In genomic region chr16:30902070-30902972, GRCh38 we compare ENCODE assay signal across 7 cellular contexts. TPM values are rescaled to one million over a fixed set of nuclear protein-coding genes. Genes with fewer than 3 reads are reported as not detected.
DNase-seq lines count a peak whose midpoint lies in the region; ATAC-seq and TF ChIP-seq lines count a peak whose summit lies in the region.

No MANE protein-coding gene starts in this region.

- ATAC-seq in activated T-cell treated with anti-CD3 and anti-CD28 coated beads, Interleukin-2, amount 50 U/mL, for 4 hours, result peak; percentile 92 to 95
- peak; percentile 70 for ATAC-seq in esophagus mucosa

- peaks cover 2% of the 10 kb centered on the region for H4K20me1 ChIP-seq in H9 (ENCODE audit: control insufficient read depth, insufficient read depth, insufficient read length)

- H2BK12ac ChIP-seq in H9 (ENCODE audit: insufficient read length, low read depth, low read length), result no peak overlapping the region

- peaks cover 9 to 15% of the 10 kb centered on the region in 2 experiments for H3K4me1 Mint-ChIP-seq in H9
- peaks cover 20% of the 10 kb centered on the region for H3K4me1 Mint-ChIP-seq in activated T-cell treated with anti-CD3 and anti-CD28 coated beads, Interleukin-2, amount 50 U/mL, for 4 hours (ENCODE audit: low read depth)

- H2BK5ac ChIP-seq in H9 (ENCODE audit: insufficient read length, low read length), result no peak overlapping the region

- peak; percentile 67 for DNase-seq in H9
- DNase-seq in NCI-H2171 (lab: John Stamatoyannopoulos, UW), result peak; percentile 47
- DNase-seq in activated T-cell treated with anti-CD3 and anti-CD28 coated beads, Interleukin-2, amount 50 U/mL, for 4 hours, result peak; percentile 41
- DNase-seq in superior temporal gyrus (ENCODE audit: extremely low spot score), result peak; percentile 64

- H2AFZ ChIP-seq in H9 (ENCODE audit: low read length), result no peak overlapping the region

- H3K27ac ChIP-seq in H9 (ENCODE audit: insufficient read length, low read depth, low read length) (no peak overlapping the region), mucosa of rectum (ENCODE audit: low read depth in 2 of 2, low read length in 2 of 2) (peak overlapping the region; percentile 77 to 87)

- H3K18ac ChIP-seq in H9 (ENCODE audit: insufficient read length, low read depth, low read length), result no peak overlapping the region

- H4K91ac ChIP-seq in H9 (ENCODE audit: insufficient read length, low read depth, low read length), result no peak overlapping the region

- no peak overlapping the region for H2BK15ac ChIP-seq in H9 (ENCODE audit: low read depth, low read length)

- no peaks in the 10 kb centered on the region; a peak in 1 of 5 replicates for H3K9me3 Mint-ChIP-seq in H9
- no peaks in the 10 kb centered on the region for H3K9me3 Mint-ChIP-seq in activated T-cell treated with anti-CD3 and anti-CD28 coated beads, Interleukin-2, amount 50 U/mL, for 4 hours

- H3K4me2 ChIP-seq in H9 (ENCODE audit: insufficient read depth, insufficient read length, low read length), result peak overlapping the region; percentile 26

- peak overlapping the region in 1 of 3 experiments; percentile 74; a peak in 3 of 7 replicates for H3K27ac Mint-ChIP-seq in H9

- H4K5ac ChIP-seq in H9 (ENCODE audit: insufficient read length, low read depth, low read length), result no peak overlapping the region

- H3K4me1 ChIP-seq in H9 (ENCODE audit: insufficient read depth, low read length) (no peaks in the 10 kb centered on the region; the same call in 1 of the 2 replicates), mucosa of rectum (ENCODE audit: control insufficient read depth in 2 of 2, insufficient read depth in 2 of 2, low read length in 2 of 2) (peaks cover 10 to 13% of the 10 kb centered on the region in 2 donors)

- H3K9me3 ChIP-seq in H9 (ENCODE audit: control insufficient read depth, low read depth, low read length) (no peaks in the 10 kb centered on the region), mucosa of rectum (ENCODE audit: control insufficient read depth in 2 of 2, low read length in 2 of 2) (no peaks in the 10 kb centered on the region)

- H2AK5ac ChIP-seq in H9 (ENCODE audit: insufficient read length, low read length), result no peak overlapping the region

- 0 out of 2 replicates have a peak overlapping the region, but pooled peaks have one; percentile 42 for H3K14ac ChIP-seq in H9 (ENCODE audit: insufficient read depth, low read length)

- no peak overlapping the region for H3K4ac ChIP-seq in H9 (ENCODE audit: low read depth, low read length)

- no peaks in the 10 kb centered on the region for H3K36me3 Mint-ChIP-seq in H9 (ENCODE audit: insufficient read depth in 1 of 3, low read depth in 3 of 3)
- no peaks in the 10 kb centered on the region for H3K36me3 Mint-ChIP-seq in activated T-cell treated with anti-CD3 and anti-CD28 coated beads, Interleukin-2, amount 50 U/mL, for 4 hours (ENCODE audit: insufficient read depth)

- H3K56ac ChIP-seq in H9 (ENCODE audit: insufficient read length, low read depth, low read length), result no peak overlapping the region

- no peak overlapping the region for H3K9ac ChIP-seq in H9 (ENCODE audit: extremely low read depth, insufficient read length, low read length)
- peak overlapping the region; percentile 80 to 86 for H3K9ac ChIP-seq in mucosa of rectum (ENCODE audit: low read depth in 1 of 2, low read length in 2 of 2)

- H3K79me1 ChIP-seq in H9 (ENCODE audit: insufficient read depth, low read depth, low read length, poor library complexity, severe bottlenecking), result no peaks in the 10 kb centered on the region

- no peaks in the 10 kb centered on the region for H3K36me3 ChIP-seq in mucosa of rectum (ENCODE audit: control insufficient read depth in 2 of 2, insufficient read depth in 2 of 2, low read length in 2 of 2)

- H3K4me3 Mint-ChIP-seq in H9, result peak overlapping the region; percentile 76 to 86
- peak overlapping the region; percentile 87 for H3K4me3 Mint-ChIP-seq in activated T-cell treated with anti-CD3 and anti-CD28 coated beads, Interleukin-2, amount 50 U/mL, for 4 hours

- H3K4me3 ChIP-seq in GM08714 (ENCODE audit: low read length), result peak overlapping the region; percentile 51; the same call in 1 of the 2 replicates
- H3K4me3 ChIP-seq in mucosa of rectum (ENCODE audit: low read length in 2 of 2), result peak overlapping the region; percentile 70 to 74

- no peak overlapping the region for H3K23ac ChIP-seq in H9 (ENCODE audit: insufficient read length, low read depth, low read length)

- H2BK20ac ChIP-seq in H9 (ENCODE audit: low read depth, low read length, poor library complexity, severe bottlenecking), result no peak overlapping the region

- H3K79me2 ChIP-seq in H9 (ENCODE audit: insufficient read depth, low read length), result no peaks in the 10 kb centered on the region

- H2BK120ac ChIP-seq in H9 (ENCODE audit: low read depth, low read length, poor library complexity, severe bottlenecking), result no peak overlapping the region

- peaks cover 4% of the 10 kb centered on the region for H3K23me2 ChIP-seq in H9 (ENCODE audit: insufficient read length, low read depth, low read length, poor library complexity, severe bottlenecking)

- H3K27me3 ChIP-seq in H9 (ENCODE audit: insufficient read depth, low read length) (no peaks in the 10 kb centered on the region), mucosa of rectum (ENCODE audit: control insufficient read depth in 2 of 2, insufficient read depth in 2 of 2, low read length in 2 of 2) (no peaks in the 10 kb centered on the region)

- no peak; the same call in 2 of the 3 replicates for TF ChIP-seq CTCF in H9 (conservative IDR thresholded peaks at IDR 0.05)

- peaks cover 18% of the 10 kb centered on the region for H3K27me3 Mint-ChIP-seq in H9 (ENCODE audit: low read depth)
- H3K27me3 Mint-ChIP-seq in activated T-cell treated with anti-CD3 and anti-CD28 coated beads, Interleukin-2, amount 50 U/mL, for 4 hours (ENCODE audit: low read depth), result no peaks in the 10 kb centered on the region

- WGBS in H9 (ENCODE audit: extremely low coverage, insufficient read length, low lambda C conversion rate), result no CpG with 5 or more reads among the region's 93 CpGs

- no peak overlapping the region for H3T11ph ChIP-seq in H9 (ENCODE audit: low read length)

- no peak overlapping the region for H4K8ac ChIP-seq in H9 (replicated peaks; ENCODE audit: insufficient read length, low read depth, low read length)

RNA-seq across cellular contexts. Expression of gene CTF1, which starts 5.9 kb away (rescaled TPM):
- total RNA-seq in H9 (2021), result 0.72 TPM in 2 replicates
- under 1 TPM; 0.18 to 0.33 (median 0.28) TPM for total RNA-seq in activated T-cell treated with anti-CD3 and anti-CD28 coated beads, Interleukin-2, amount 50 U/mL, for 4 hours
- total RNA-seq in esophagus mucosa, result 2.3 TPM

RNA-seq across cellular contexts. Expression of gene BCL7C, which starts 8.4 kb away (rescaled TPM):
- total RNA-seq in H9 (2021), result 17.5 and 18.3 TPM in 2 replicates
- 10 to 100 TPM; 22.1 to 24.8 (median 23.7) TPM for total RNA-seq in activated T-cell treated with anti-CD3 and anti-CD28 coated beads, Interleukin-2, amount 50 U/mL, for 4 hours
- 30.5 TPM for total RNA-seq in esophagus mucosa

RNA-seq across cellular contexts. Expression of gene FBXL19, which starts 21.1 kb away (rescaled TPM):
- total RNA-seq in H9 (2021) (66.8 and 68.0 TPM in 2 replicates), esophagus mucosa (19.2 TPM)
- total RNA-seq in activated T-cell treated with anti-CD3 and anti-CD28 coated beads, Interleukin-2, amount 50 U/mL, for 4 hours, result 10 to 100 TPM; 25.8 to 31.3 (median 30.8) TPM

RNA-seq across cellular contexts. Expression of gene ORAI3, which starts 46.5 kb away (rescaled TPM):
- 6.1 and 6.9 TPM in 2 replicates for total RNA-seq in H9 (2021)
- total RNA-seq in activated T-cell treated with anti-CD3 and anti-CD28 coated beads, Interleukin-2, amount 50 U/mL, for 4 hours, result 1 to 10 TPM; 1.5 to 3.3 (median 2.8) TPM
- 9.8 TPM for total RNA-seq in esophagus mucosa

RNA-seq across cellular contexts. Expression of gene SETD1A, which starts 55.2 kb away (rescaled TPM):
- 36.9 and 37.0 TPM in 2 replicates for total RNA-seq in H9 (2021)
- 10 to 100 TPM; 39.3 to 49.0 (median 40.5) TPM for total RNA-seq in activated T-cell treated with anti-CD3 and anti-CD28 coated beads, Interleukin-2, amount 50 U/mL, for 4 hours
- 8.2 TPM for total RNA-seq in esophagus mucosa
